In the genomic region with DNA sequence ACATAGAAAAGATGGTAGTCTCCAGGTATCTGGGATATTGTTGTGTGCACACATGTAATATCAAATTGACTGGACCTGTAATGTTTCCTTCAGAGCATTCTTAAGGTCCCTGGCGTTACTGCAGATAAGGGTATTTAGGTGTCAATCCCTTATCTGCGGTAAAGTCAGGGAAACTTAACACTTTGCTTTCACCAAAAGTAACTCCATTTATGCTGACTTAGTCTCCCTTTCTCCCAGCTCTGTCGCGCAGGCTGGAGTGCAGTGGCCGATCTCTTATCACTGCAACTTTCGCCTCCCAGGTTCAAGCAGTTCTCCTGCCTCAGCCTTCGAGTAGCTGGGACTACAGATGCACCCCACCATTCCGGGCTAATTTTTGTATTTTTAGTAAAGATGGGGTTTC, we compare ENCODE assay signal across 7 cellular contexts. TPM values are rescaled to one million over a fixed set of nuclear protein-coding genes. Genes with fewer than 3 reads are reported as not detected.
DNase-seq lines count a peak whose midpoint lies in the region; ATAC-seq, FAIRE-seq and TF ChIP-seq lines count a peak whose summit lies in the region.

No MANE protein-coding gene starts in this region.

- H3K4me1 ChIP-seq in HAP-1, result peaks cover 4% of the 10 kb centered on the region; the same call in 1 of the 2 replicates
- peaks cover 14% of the 10 kb centered on the region in 2 donors for H3K4me1 ChIP-seq in small intestine (ENCODE audit: control insufficient read depth in 2 of 2, insufficient read depth in 1 of 2, low read depth in 1 of 2, low read length in 1 of 2)

- H3K9me3 ChIP-seq in HAP-1 (no peaks in the 10 kb centered on the region), SU-DHL-6 (ENCODE audit: insufficient read depth, low read length) (no peaks in the 10 kb centered on the region), small intestine (ENCODE audit: control insufficient read depth, low read depth) (no peaks in the 10 kb centered on the region)

- no peaks in the 10 kb centered on the region; the same call in 1 of the 2 replicates for H4K20me1 ChIP-seq in SU-DHL-6 (ENCODE audit: low read depth, low read length)

- no peaks in the 10 kb centered on the region; the same call in 1 of the 2 replicates for H3F3A ChIP-seq in SU-DHL-6 (ENCODE audit: insufficient read depth)

- TF ChIP-seq CTCF in SU-DHL-6 (IDR thresholded peaks at IDR 0.05; ENCODE audit: insufficient read depth, low read length, poor library complexity, severe bottlenecking), result no peak
- no peak for TF ChIP-seq CTCF in fibroblast of villous mesenchyme (IDR thresholded peaks at IDR 0.05; ENCODE audit: insufficient read depth, low read depth, low read length)
- no peak for TF ChIP-seq CTCF in foreskin fibroblast (IDR thresholded peaks at IDR 0.05; ENCODE audit: low read depth, low read length)

- FAIRE-seq in small intestine (lab: Jason Lieb, UNC), result no peak

- no peak overlapping the region for H2AFZ ChIP-seq in SU-DHL-6 (ENCODE audit: low read depth, low read length, severe bottlenecking)

- H3K4me2 ChIP-seq in SU-DHL-6 (ENCODE audit: low read depth, low read length, poor library complexity, severe bottlenecking), result peak overlapping the region; percentile 61

- no peak for DNase-seq in HAP-1 (ENCODE audit: low spot score in 2 of 2)
- no peak for DNase-seq in fibroblast of villous mesenchyme (ENCODE audit: low read depth)
- DNase-seq in small intestine, result peak; percentile 40
- DNase-seq in foreskin fibroblast, result no peak
- no peak for DNase-seq in NCI-H2081 (lab: John Stamatoyannopoulos, UW)

- H3K36me3 ChIP-seq in HAP-1 (replicated peaks) (peaks cover 6% of the 10 kb centered on the region), SU-DHL-6 (ENCODE audit: low read length) (no peaks in the 10 kb centered on the region), small intestine (ENCODE audit: control insufficient read depth in 2 of 2, insufficient read depth in 2 of 2, low read length in 2 of 2) (no peaks in the 10 kb centered on the region)

- peak overlapping the region; percentile 48 for H3K4me3 ChIP-seq in HAP-1
- H3K4me3 ChIP-seq in SU-DHL-6 (ENCODE audit: insufficient read depth, low read length, poor library complexity, severe bottlenecking), result peak overlapping the region; percentile 76
- peak overlapping the region; percentile 63 for H3K4me3 ChIP-seq in fibroblast of villous mesenchyme (ENCODE audit: low read depth, low read length)
- H3K4me3 ChIP-seq in small intestine (ENCODE audit: low read depth in 1 of 2, low read length in 2 of 2), result peak overlapping the region in 1 of 2 donors; percentile 68
- H3K4me3 ChIP-seq in foreskin fibroblast (ENCODE audit: low read depth in 1 of 2, low read length in 2 of 2), result no peak overlapping the region

- H3K27me3 ChIP-seq in HAP-1 (ENCODE audit: low read depth) (no peaks in the 10 kb centered on the region), SU-DHL-6 (ENCODE audit: low read length) (no peaks in the 10 kb centered on the region), small intestine (ENCODE audit: control insufficient read depth in 2 of 2, insufficient read depth in 2 of 2, low read length in 2 of 2) (no peaks in the 10 kb centered on the region)

- 27 to 66% (median 50%) methylated on average over 8 of the region's 8 CpGs for WGBS in small intestine, 3 donors

- H3K9me2 ChIP-seq in SU-DHL-6 (replicated peaks; ENCODE audit: insufficient read depth, low read length), result no peaks in the 10 kb centered on the region

- H3K27ac ChIP-seq in SU-DHL-6 (ENCODE audit: low read depth, low read length) (no peak overlapping the region), small intestine (ENCODE audit: low read depth in 1 of 2, low read length in 1 of 2) (no peak overlapping the region)

- ATAC-seq in HG02870 (IDR thresholded peaks at IDR 0.05; ENCODE audit: unreplicated experiment), result no peak

- H3K9ac ChIP-seq in SU-DHL-6 (ENCODE audit: low read length), result peak overlapping the region; percentile 72; the same call in 1 of the 2 replicates

- peaks cover 43% of the 10 kb centered on the region for H3K79me2 ChIP-seq in SU-DHL-6 (ENCODE audit: insufficient read depth, low read length)

- in situ Hi-C loops in HAP-1 (cut with MboI; ENCODE audit: low sequenced_read_pairs), result no loop called here

RNA-seq across cellular contexts. Expression of a gene that starts 1.8 kb away (rescaled TPM):
- 6.4 and 8.6 TPM in 2 replicates for total RNA-seq in fibroblast of villous mesenchyme
- polyA plus RNA-seq in small intestine, result 10 to 100 TPM in 1 of 3 donors, 1 to 10 TPM in 2; 5.7 to 15.8 (median 6.7) TPM

RNA-seq across cellular contexts. Expression of a gene that starts 25.9 kb away (rescaled TPM):
- 1.3 TPM in 2 replicates for total RNA-seq in fibroblast of villous mesenchyme
- polyA plus RNA-seq in small intestine, result 1 to 10 TPM; 2.2 to 3.8 (median 2.7) TPM

RNA-seq across cellular contexts. Expression of a gene that starts 39.9 kb away (rescaled TPM):
- total RNA-seq in fibroblast of villous mesenchyme, result 4.7 and 5.8 TPM in 2 replicates
- 10 to 100 TPM; 15.9 to 23.0 (median 17.0) TPM for polyA plus RNA-seq in small intestine

RNA-seq across cellular contexts. Expression of a gene that starts 52.0 kb away (rescaled TPM):
- total RNA-seq in fibroblast of villous mesenchyme, result 16.4 and 22.5 TPM in 2 replicates
- polyA plus RNA-seq in small intestine, result 10 to 100 TPM in 1 of 3 donors, 1 to 10 TPM in 1, under 1 TPM in 1; 0.45 to 21.0 (median 1.4) TPM

RNA-seq across cellular contexts. Expression of a gene that starts 57.2 kb away (rescaled TPM):
- 3.9 and 5.6 TPM in 2 replicates for total RNA-seq in fibroblast of villous mesenchyme
- polyA plus RNA-seq in small intestine, result 10 to 100 TPM in 1 of 3 donors, 1 to 10 TPM in 2; 1.6 to 10.7 (median 2.9) TPM

Comparison
In these comparisons a context has a peak if more than half of its experiments do, and no peak if none do; other contexts are left out.
1. H3K4me3 ChIP-seq: peak in HAP-1 (single experiment), SU-DHL-6 (single experiment) and fibroblast of villous mesenchyme (single experiment); none in foreskin fibroblast (0 of 2).